In the genomic region with DNA sequence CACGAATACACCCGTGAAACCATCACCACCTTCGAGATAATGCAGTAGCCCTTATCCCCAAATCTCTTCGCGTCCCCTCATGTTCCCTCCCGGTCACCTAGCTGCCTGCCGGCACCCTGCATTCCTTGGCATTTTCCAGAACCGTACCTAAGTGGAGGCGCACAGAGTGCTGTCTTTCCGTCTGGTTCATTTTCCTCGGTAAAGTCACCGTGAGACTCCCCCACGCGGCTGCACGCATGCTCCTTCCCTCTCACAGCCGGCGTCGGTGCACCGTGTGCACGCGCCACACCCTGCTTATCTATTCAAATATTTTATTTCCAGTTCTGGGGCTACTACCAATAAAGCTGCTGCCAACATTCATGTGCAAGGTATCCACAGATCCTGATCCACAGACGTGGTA, we compare ENCODE assay signal across 24 cellular contexts.
DNase-seq lines count a peak whose midpoint lies in the region; ATAC-seq, FAIRE-seq and TF ChIP-seq lines count a peak whose summit lies in the region.
"Had no signal": no experiment of that assay in that cellular context is flagged by ENCODE, and none has a peak within 500 bp of the region (broad histone marks: within the 10 kb centered on the region; RNA-seq: fewer than 3 reads in every experiment).

No MANE protein-coding gene starts in this region.

- CTCF ChIA-PET in activated CD8-positive, alpha-beta memory T cell treated with anti-CD3 and anti-CD28 coated beads, Interleukin-2, amount 10 ng/mL, durations not matched to agents 7 days and 5 days (lab: Charles Lee), result no interaction called here

- H3K9me3 Mint-ChIP-seq in activated CD8-positive, alpha-beta memory T cell treated with anti-CD3 and anti-CD28 coated beads, Interleukin-2, amount 10 ng/mL, durations not matched to agents 7 days and 5 days (ENCODE audit: low read depth), result no peaks in the 10 kb centered on the region
- H3K9me3 Mint-ChIP-seq in chondrocyte (ENCODE audit: low read depth), result peaks cover 21% of the 10 kb centered on the region
- H3K9me3 Mint-ChIP-seq: GM23338 had no signal

- FAIRE-seq in kidney (lab: Jason Lieb, UNC), result no peak
- FAIRE-seq: HepG2, RCC 7860 had no signal

- peaks cover 21% of the 10 kb centered on the region for H3K27me3 Mint-ChIP-seq in activated CD8-positive, alpha-beta memory T cell treated with anti-CD3 and anti-CD28 coated beads, Interleukin-2, amount 10 ng/mL, durations not matched to agents 7 days and 5 days
- peaks cover 48% of the 10 kb centered on the region for H3K27me3 Mint-ChIP-seq in chondrocyte (ENCODE audit: low read depth)

- peak overlapping the region; percentile 91 for H3K4me2 ChIP-seq in BLaER1
- H3K4me2 ChIP-seq: GM23338 had no signal

- ATAC-seq in activated CD8-positive, alpha-beta memory T cell treated with anti-CD3 and anti-CD28 coated beads, Interleukin-2, amount 10 ng/mL, durations not matched to agents 7 days and 5 days, result no peak

- H3K27me3 ChIP-seq in BLaER1, result no peaks in the 10 kb centered on the region
- peaks cover 27% of the 10 kb centered on the region for H3K27me3 ChIP-seq in MG63
- no peaks in the 10 kb centered on the region for H3K27me3 ChIP-seq in WERI-Rb-1 (ENCODE audit: insufficient read depth, low read depth, severe bottlenecking)

- H3K4me3 ChIP-seq in BLaER1, result no peak overlapping the region
- no peak overlapping the region for H3K4me3 ChIP-seq in kidney (ENCODE audit: low read length in 2 of 2)
- no peak overlapping the region for H3K4me3 ChIP-seq in MG63
- H3K4me3 ChIP-seq in WERI-Rb-1 (ENCODE audit: low read depth, low read length), result no peak overlapping the region
- H3K4me3 ChIP-seq: GM23338 had no signal

- DNase-seq in activated CD8-positive, alpha-beta memory T cell treated with anti-CD3 and anti-CD28 coated beads, Interleukin-2, amount 10 ng/mL, durations not matched to agents 7 days and 5 days, result peak; percentile 35
- DNase-seq in activated CD8-positive, alpha-beta memory T cell treated with anti-CD3 and anti-CD28 coated beads for 24 hours, result no peak
- DNase-seq in chondrocyte (ENCODE audit: low spot score), result peak; percentile 22
- peak; percentile 3 for DNase-seq in stimulated activated CD8-positive, alpha-beta memory T cell treated with anti-CD3 and anti-CD28 coated beads, Interleukin-4, amount 100 ng/mL, for 48 hours
- DNase-seq in kidney, result no peak
- no peak for DNase-seq in MG63
- DNase-seq in WERI-Rb-1, result no peak
- DNase-seq: 8988T, AML-193, GDM1, HCEC 1CT, KBM-7, NCI-H1092 treated with DMSO at 0.1 percent for 48 hours, NCI-H1436 treated with DMSO at 0.1 percent for 48 hours, NCI-H2029, NCI-H2227 treated with DMSO at 0.1 percent for 48 hours, NCI-H510A treated with DMSO at 0.1 percent for 48 hours, NCI-H82 had no signal

- H3K27ac Mint-ChIP-seq in activated CD8-positive, alpha-beta memory T cell treated with anti-CD3 and anti-CD28 coated beads, Interleukin-2, amount 10 ng/mL, durations not matched to agents 7 days and 5 days, result no peak overlapping the region
- H3K27ac Mint-ChIP-seq in chondrocyte (ENCODE audit: unreplicated experiment), result no peak overlapping the region
- H3K27ac Mint-ChIP-seq: CD14-positive monocyte, GM23338 had no signal

- TF ChIP-seq CTCF in chondrocyte (IDR thresholded peaks at IDR 0.05) (no peak), kidney (IDR thresholded peaks at IDR 0.05; ENCODE audit: borderline replicate concordance, extremely low read depth, insufficient read depth) (no peak), WERI-Rb-1 (IDR thresholded peaks at IDR 0.05; ENCODE audit: low read depth, low read length) (no peak)

- peaks cover 4% of the 10 kb centered on the region for H3K4me1 Mint-ChIP-seq in activated CD8-positive, alpha-beta memory T cell treated with anti-CD3 and anti-CD28 coated beads, Interleukin-2, amount 10 ng/mL, durations not matched to agents 7 days and 5 days
- peaks cover 5% of the 10 kb centered on the region for H3K4me1 Mint-ChIP-seq in chondrocyte (ENCODE audit: low read depth)

- H3K9me3 ChIP-seq in BLaER1 (no peaks in the 10 kb centered on the region), kidney (ENCODE audit: control insufficient read depth in 1 of 2, low read length in 2 of 2) (peaks cover 2 to 6% of the 10 kb centered on the region in 2 donors), MG63 (no peaks in the 10 kb centered on the region), WERI-Rb-1 (ENCODE audit: severe bottlenecking) (no peaks in the 10 kb centered on the region)

- H3K4me1 ChIP-seq in BLaER1 (peaks cover 58% of the 10 kb centered on the region), kidney (ENCODE audit: control insufficient read depth in 1 of 2, insufficient read depth in 1 of 2, low read depth in 1 of 2, low read length in 2 of 2) (no peaks in the 10 kb centered on the region)

- no peaks in the 10 kb centered on the region for H4K20me1 ChIP-seq in BLaER1

- no peak overlapping the region for H3K4me3 Mint-ChIP-seq in activated CD8-positive, alpha-beta memory T cell treated with anti-CD3 and anti-CD28 coated beads, Interleukin-2, amount 10 ng/mL, durations not matched to agents 7 days and 5 days
- no peak overlapping the region for H3K4me3 Mint-ChIP-seq in chondrocyte (ENCODE audit: unreplicated experiment)
- H3K4me3 Mint-ChIP-seq: CD14-positive monocyte, GM23338 had no signal

- H3K36me3 Mint-ChIP-seq in activated CD8-positive, alpha-beta memory T cell treated with anti-CD3 and anti-CD28 coated beads, Interleukin-2, amount 10 ng/mL, durations not matched to agents 7 days and 5 days, result no peaks in the 10 kb centered on the region
- peaks cover 4% of the 10 kb centered on the region for H3K36me3 Mint-ChIP-seq in chondrocyte (ENCODE audit: low read depth)
- H3K36me3 Mint-ChIP-seq: CD14-positive monocyte had no signal

- no peak overlapping the region for H3K27ac ChIP-seq in BLaER1
- H3K27ac ChIP-seq in kidney (ENCODE audit: low read depth in 2 of 2, low read length in 2 of 2), result no peak overlapping the region
- H3K27ac ChIP-seq in WERI-Rb-1, result no peak overlapping the region
- H3K27ac ChIP-seq: HL-60 had no signal

- intact Hi-C loops in kidney (cut with DNase I), result no loop called here

- H3K36me3 ChIP-seq in BLaER1, result no peaks in the 10 kb centered on the region
- H3K36me3 ChIP-seq in kidney (ENCODE audit: control insufficient read depth in 1 of 2, insufficient read depth in 2 of 2, low read length in 2 of 2), result no peaks in the 10 kb centered on the region
- H3K36me3 ChIP-seq in MG63, result no peaks in the 10 kb centered on the region
- H3K36me3 ChIP-seq in WERI-Rb-1, result no peaks in the 10 kb centered on the region

- no peak overlapping the region for H3K9ac ChIP-seq in BLaER1
- H3K9ac ChIP-seq in kidney (ENCODE audit: low read length in 2 of 2), result no peak overlapping the region

Comparison
In these comparisons a context has a peak if more than half of its experiments do, and no peak if none do; other contexts are left out.
1. DNase-seq: peak in activated CD8-positive, alpha-beta memory T cell treated with anti-CD3 and anti-CD28 coated beads, Interleukin-2, amount 10 ng/mL, durations not matched to agents 7 days and 5 days (single experiment), chondrocyte (single experiment) and stimulated activated CD8-positive, alpha-beta memory T cell treated with anti-CD3 and anti-CD28 coated beads, Interleukin-4, amount 100 ng/mL, for 48 hours (single experiment); none in activated CD8-positive, alpha-beta memory T cell treated with anti-CD3 and anti-CD28 coated beads for 24 hours (single experiment), kidney (single experiment), MG63 (single experiment) and WERI-Rb-1 (single experiment).